Comparison of ENCODE assay signal across 8 cellular contexts in the genomic region with DNA sequence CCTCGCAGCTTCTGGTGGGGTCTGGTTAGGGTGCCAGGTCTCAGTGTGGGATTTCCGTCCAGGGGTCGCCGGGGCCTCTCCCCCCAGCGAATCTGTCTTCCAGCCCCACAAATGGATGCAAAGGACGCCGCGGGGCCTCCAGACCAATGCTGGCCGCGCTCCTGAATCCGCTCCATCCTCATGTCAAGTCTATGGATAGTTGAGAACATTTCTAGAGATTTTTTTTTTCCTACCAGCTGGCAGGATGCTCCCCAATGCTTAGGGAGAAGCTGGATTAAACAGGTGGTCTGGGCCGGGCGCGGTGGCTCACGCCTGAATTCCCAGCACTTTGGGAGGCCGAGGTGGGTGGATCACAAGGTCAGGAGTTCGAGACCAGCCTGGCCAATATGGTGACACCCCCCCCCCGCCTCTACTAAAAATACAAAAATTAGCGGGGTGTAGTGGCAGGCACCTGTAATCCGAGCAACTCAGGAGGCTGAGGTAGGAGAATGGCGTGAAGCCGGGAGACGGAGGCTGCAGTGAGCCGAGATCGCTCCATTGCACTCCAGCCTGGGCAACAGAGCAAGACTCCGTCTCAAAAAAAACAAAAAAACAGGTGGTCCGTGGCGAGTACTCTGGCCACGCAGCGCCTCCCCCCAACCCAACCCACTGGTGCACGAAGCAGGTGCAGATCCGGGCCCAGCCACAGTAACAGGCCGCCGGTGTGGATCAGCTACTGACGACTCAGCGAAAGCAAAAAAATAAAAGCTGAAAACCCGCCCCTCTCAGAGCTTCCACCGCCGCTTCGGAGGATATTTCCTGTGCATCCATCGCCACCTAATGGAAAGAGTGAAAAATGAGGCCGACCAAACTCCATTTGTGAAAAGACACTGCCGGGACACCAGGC.
A peak's percentile ranks its signal among the peaks of the same experiment; 100 is the strongest.
DNase-seq lines count a peak whose midpoint lies in the region; ATAC-seq and TF ChIP-seq lines count a peak whose summit lies in the region.

No MANE protein-coding gene starts in this region.

- no peaks in the 10 kb centered on the region for H3K9me3 ChIP-seq in HEK293 (ENCODE audit: control insufficient read depth, insufficient read depth, low read depth, low read length)

- POLR2A ChIA-PET in HEK293 (lab: Yijun Ruan, JAX), result interaction anchor here (0.6 to 3.4 kb wide), 23 partner anchors 15 to 837 kb away, joined by 3 to 33 read pairs (median 6); a partner anchor contains a TSS

- no peaks in the 10 kb centered on the region for H3K36me3 ChIP-seq in HEK293 (ENCODE audit: control insufficient read depth in 2 of 2, insufficient read depth in 1 of 2, low read length in 2 of 2)

- ATAC-seq in HG02588 (IDR thresholded peaks at IDR 0.05; ENCODE audit: unreplicated experiment), result no peak

- H3K4me3 ChIP-seq in HEK293 (ENCODE audit: low read depth, low read length) (no peak overlapping the region), WI38 (ENCODE audit: low read depth, low read length) (peak overlapping the region; percentile 58), cardiac fibroblast (replicated peaks in 1 of 2; ENCODE audit: low read depth in 2 of 2, low read length in 2 of 2) (peak overlapping the region; percentile 47 to 56)

- CTCF ChIA-PET in HEK293 (lab: Yijun Ruan, JAX), result interaction anchor here (0.6 to 5.2 kb wide), 68 partner anchors 9 to 815 kb away, joined by 3 to 173 read pairs (median 4); a partner anchor contains a TSS

- DNase-seq in NCI-H2171 treated with DMSO at 0.1 percent for 48 hours (lab: John Stamatoyannopoulos, UW), result peak; percentile 88
- peak; percentile 90 to 91 for DNase-seq in cardiac fibroblast (ENCODE audit: low read depth in 2 of 2)
- DNase-seq in iris pigment epithelial cell (ENCODE audit: low read depth), result peak; percentile 84
- DNase-seq in stimulated activated CD4-positive, alpha-beta T cell treated with anti-CD3 and anti-CD28 coated beads, Interleukin-12 subunit alpha, Interleukin-12 subunit beta, amount 100 ng/mL, for 24 hours (ENCODE audit: low read depth in 2 of 2), result peak; percentile 58 to 60

- H3K27ac ChIP-seq in C4-2B (peak overlapping the region; percentile 38), HEK293 (ENCODE audit: extremely low read depth, low read depth, low read length) (peak overlapping the region; percentile 58; the same call in 1 of the 2 replicates)

- peak; percentile 87 for TF ChIP-seq CTCF in C4-2B (conservative IDR thresholded peaks at IDR 0.05)
- TF ChIP-seq CTCF in HEK293 (tag by site-specific recombination; IDR thresholded peaks at IDR 0.05), result peak; percentile 83
- peak; percentile 63 for TF ChIP-seq CTCF in WI38 (IDR thresholded peaks at IDR 0.05; ENCODE audit: low read depth, low read length)
- peak; percentile 74 for TF ChIP-seq CTCF in cardiac fibroblast (IDR thresholded peaks at IDR 0.05; ENCODE audit: low read depth, low read length)

- H3K4me1 ChIP-seq in HEK293 (ENCODE audit: control insufficient read depth, insufficient read depth, low read length), result peaks cover 9% of the 10 kb centered on the region; the same call in 1 of the 2 replicates

TF ChIP-seq in HEK293, 187 proteins besides CTCF, POLR2A, EP300 and RAD21 (continues in another document):
- no peak for TF ChIP-seq ZNF16 (tag by site-specific recombination; IDR thresholded peaks at IDR 0.05; ENCODE audit: low read depth)
- no peak for TF ChIP-seq ZNF558 (tag by site-specific recombination; IDR thresholded peaks at IDR 0.05)
- TF ChIP-seq, protein P1, sequence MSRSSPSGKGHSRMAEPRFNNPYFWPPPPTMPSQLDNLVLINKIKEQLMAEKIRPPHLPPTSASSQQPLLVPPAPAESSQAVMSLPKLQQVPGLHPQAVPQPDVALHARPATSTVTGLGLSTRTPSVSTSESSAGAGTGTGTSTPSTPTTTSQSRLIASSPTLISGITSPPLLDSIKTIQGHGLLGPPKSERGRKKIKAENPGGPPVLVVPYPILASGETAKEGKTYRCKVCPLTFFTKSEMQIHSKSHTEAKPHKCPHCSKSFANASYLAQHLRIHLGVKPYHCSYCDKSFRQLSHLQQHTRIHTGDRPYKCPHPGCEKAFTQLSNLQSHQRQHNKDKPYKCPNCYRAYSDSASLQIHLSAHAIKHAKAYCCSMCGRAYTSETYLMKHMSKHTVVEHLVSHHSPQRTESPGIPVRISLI (tag by site-specific recombination; IDR thresholded peaks at IDR 0.05), result peak; percentile 79; the same call in 1 of the 2 replicates
- no peak for TF ChIP-seq ZSCAN30 (tag by site-specific recombination; IDR thresholded peaks at IDR 0.05)
- TF ChIP-seq KLF9 (tag by site-specific recombination; IDR thresholded peaks at IDR 0.05; ENCODE audit: low read depth), result peak; percentile 41; the same call in 1 of the 2 replicates
- TF ChIP-seq ZNF121 (tag by site-specific recombination; IDR thresholded peaks at IDR 0.05), result peak; percentile 99
- 0 out of 2 replicates have a peak, but pooled peaks have one; percentile 20 for TF ChIP-seq SCRT2 (tag by site-specific recombination; IDR thresholded peaks at IDR 0.05)
- peak; percentile 82 for TF ChIP-seq PRDM1 (tag by site-specific recombination; IDR thresholded peaks at IDR 0.05)
- no peak; the same call in 1 of the 2 replicates for TF ChIP-seq ZNF157 (tag by site-specific recombination; IDR thresholded peaks at IDR 0.05)
- TF ChIP-seq ZNF138 (tag by site-specific recombination; IDR thresholded peaks at IDR 0.05; ENCODE audit: borderline replicate concordance), result no peak
- peak; percentile 44; the same call in 1 of the 2 replicates for TF ChIP-seq ZNF629 (tag by site-specific recombination; IDR thresholded peaks at IDR 0.05)
- TF ChIP-seq, protein P2, sequence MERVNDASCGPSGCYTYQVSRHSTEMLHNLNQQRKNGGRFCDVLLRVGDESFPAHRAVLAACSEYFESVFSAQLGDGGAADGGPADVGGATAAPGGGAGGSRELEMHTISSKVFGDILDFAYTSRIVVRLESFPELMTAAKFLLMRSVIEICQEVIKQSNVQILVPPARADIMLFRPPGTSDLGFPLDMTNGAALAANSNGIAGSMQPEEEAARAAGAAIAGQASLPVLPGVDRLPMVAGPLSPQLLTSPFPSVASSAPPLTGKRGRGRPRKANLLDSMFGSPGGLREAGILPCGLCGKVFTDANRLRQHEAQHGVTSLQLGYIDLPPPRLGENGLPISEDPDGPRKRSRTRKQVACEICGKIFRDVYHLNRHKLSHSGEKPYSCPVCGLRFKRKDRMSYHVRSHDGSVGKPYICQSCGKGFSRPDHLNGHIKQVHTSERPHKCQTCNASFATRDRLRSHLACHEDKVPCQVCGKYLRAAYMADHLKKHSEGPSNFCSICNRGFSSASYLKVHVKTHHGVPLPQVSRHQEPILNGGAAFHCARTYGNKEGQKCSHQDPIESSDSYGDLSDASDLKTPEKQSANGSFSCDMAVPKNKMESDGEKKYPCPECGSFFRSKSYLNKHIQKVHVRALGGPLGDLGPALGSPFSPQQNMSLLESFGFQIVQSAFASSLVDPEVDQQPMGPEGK (tag by site-specific recombination; IDR thresholded peaks at IDR 0.05), result peak; percentile 28; the same call in 1 of the 2 replicates
- no peak for TF ChIP-seq ZNF571 (tag by site-specific recombination; IDR thresholded peaks at IDR 0.05)
- no peak for TF ChIP-seq IKZF3 (tag by site-specific recombination; IDR thresholded peaks at IDR 0.05)
- TF ChIP-seq ZNF341 (tag by site-specific recombination; IDR thresholded peaks at IDR 0.05; ENCODE audit: low read depth), result 0 out of 2 replicates have a peak, but pooled peaks have one; percentile 2
- TF ChIP-seq, protein P3, sequence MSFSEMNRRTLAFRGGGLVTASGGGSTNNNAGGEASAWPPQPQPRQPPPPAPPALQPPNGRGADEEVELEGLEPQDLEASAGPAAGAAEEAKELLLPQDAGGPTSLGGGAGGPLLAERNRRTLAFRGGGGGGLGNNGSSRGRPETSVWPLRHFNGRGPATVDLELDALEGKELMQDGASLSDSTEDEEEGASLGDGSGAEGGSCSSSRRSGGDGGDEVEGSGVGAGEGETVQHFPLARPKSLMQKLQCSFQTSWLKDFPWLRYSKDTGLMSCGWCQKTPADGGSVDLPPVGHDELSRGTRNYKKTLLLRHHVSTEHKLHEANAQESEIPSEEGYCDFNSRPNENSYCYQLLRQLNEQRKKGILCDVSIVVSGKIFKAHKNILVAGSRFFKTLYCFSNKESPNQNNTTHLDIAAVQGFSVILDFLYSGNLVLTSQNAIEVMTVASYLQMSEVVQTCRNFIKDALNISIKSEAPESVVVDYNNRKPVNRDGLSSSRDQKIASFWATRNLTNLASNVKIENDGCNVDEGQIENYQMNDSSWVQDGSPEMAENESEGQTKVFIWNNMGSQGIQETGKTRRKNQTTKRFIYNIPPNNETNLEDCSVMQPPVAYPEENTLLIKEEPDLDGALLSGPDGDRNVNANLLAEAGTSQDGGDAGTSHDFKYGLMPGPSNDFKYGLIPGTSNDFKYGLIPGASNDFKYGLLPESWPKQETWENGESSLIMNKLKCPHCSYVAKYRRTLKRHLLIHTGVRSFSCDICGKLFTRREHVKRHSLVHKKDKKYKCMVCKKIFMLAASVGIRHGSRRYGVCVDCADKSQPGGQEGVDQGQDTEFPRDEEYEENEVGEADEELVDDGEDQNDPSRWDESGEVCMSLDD (tag by site-specific recombination; IDR thresholded peaks at IDR 0.05), result no peak
- TF ChIP-seq ZNF654 (tag by site-specific recombination; IDR thresholded peaks at IDR 0.05; ENCODE audit: low read depth), result peak; percentile 98
- TF ChIP-seq ZNF366 (tag by site-specific recombination; conservative IDR thresholded peaks at IDR 0.05), result 0 out of 2 replicates have a peak, but pooled peaks have one; percentile 26
- TF ChIP-seq ZBTB17 (tag by site-specific recombination; IDR thresholded peaks at IDR 0.05), result peak; percentile 54; the same call in 1 of the 2 replicates
- TF ChIP-seq ZNF521 (tag by site-specific recombination; IDR thresholded peaks at IDR 0.05), result no peak
- 0 out of 2 replicates have a peak, but pooled peaks have one; percentile 29 for TF ChIP-seq GLIS2 (tag by site-specific recombination; IDR thresholded peaks at IDR 0.05)
- TF ChIP-seq ZNF2 (tag by site-specific recombination; IDR thresholded peaks at IDR 0.05), result 0 out of 2 replicates have a peak, but pooled peaks have one; percentile 44
- 0 out of 2 replicates have a peak, but pooled peaks have one; percentile 12 for TF ChIP-seq KLF1 (tag by site-specific recombination; IDR thresholded peaks at IDR 0.05)
- TF ChIP-seq FEZF1 (tag by site-specific recombination; IDR thresholded peaks at IDR 0.05), result no peak
- no peak for TF ChIP-seq ZNF747 (tag by site-specific recombination; IDR thresholded peaks at IDR 0.05)
- TF ChIP-seq ZNF292 (tag by site-specific recombination; IDR thresholded peaks at IDR 0.05; ENCODE audit: borderline replicate concordance, low read depth), result no peak
- TF ChIP-seq KLF8 (tag by site-specific recombination; IDR thresholded peaks at IDR 0.05), result peak; percentile 55
- no peak for TF ChIP-seq ZNF791 (tag by site-specific recombination; IDR thresholded peaks at IDR 0.05)
- no peak for TF ChIP-seq ZNF174 (tag by site-specific recombination; IDR thresholded peaks at IDR 0.05)
- peak; percentile 91 for TF ChIP-seq ZNF600 (tag by site-specific recombination; IDR thresholded peaks at IDR 0.05)
